In genomic region chr4:55363618-55364420, GRCh38 we compare ENCODE assay signal across 15 cellular contexts. TPM values are rescaled to one million over a fixed set of nuclear protein-coding genes. Genes with fewer than 3 reads are reported as not detected.
DNase-seq lines count a peak whose midpoint lies in the region; ATAC-seq and TF ChIP-seq lines count a peak whose summit lies in the region.
"Had no signal": no experiment of that assay in that cellular context is flagged by ENCODE, and none has a peak within 500 bp of the region (broad histone marks: within the 10 kb centered on the region; RNA-seq: fewer than 3 reads in every experiment).

No MANE protein-coding gene starts in this region.

- H3K27me3 Mint-ChIP-seq in CD4-positive, alpha-beta T cell, result no peaks in the 10 kb centered on the region
- H3K27me3 Mint-ChIP-seq: activated CD4-positive, alpha-beta memory T cell treated with anti-CD3 and anti-CD28 coated beads, Interleukin-2, amount 10 ng/mL, durations not matched to agents 7 days and 5 days; stimulated activated naive CD8-positive, alpha-beta T cell treated with anti-CD3 and anti-CD28 coated beads, Interleukin-15, Interleukin-2, amounts not matched to agents 100 ng/mL and 50 ng/mL, for 24 hours had no signal

- in situ Hi-C loops in Caki2 (cut with HindIII; ENCODE audit: low pct_unique_long_range_greater_than_20kb, low sequenced_read_pairs), result no loop called here

- H3K27ac ChIP-seq in caudate nucleus (ENCODE audit: low read depth, low read length) (peak overlapping the region; percentile 96), ascending aorta (no peak overlapping the region)
- no peak overlapping the region for H3K27ac ChIP-seq in CD4-positive, alpha-beta T cell (ENCODE audit: low read depth, low read length)

- no peak for ATAC-seq in GM21529 (IDR thresholded peaks at IDR 0.05; ENCODE audit: unreplicated experiment)
- ATAC-seq in CD4-positive, alpha-beta T cell (ENCODE audit: poor library complexity), result no peak

- CTCF ChIA-PET in CD4-positive, alpha-beta T cell (lab: Charles Lee), result interaction anchor here (0.9 kb wide), 1 partner anchor 9 kb away, joined by 3 read pairs; no protein-coding TSS in a partner anchor

- TF ChIP-seq CTCF in ascending aorta (IDR thresholded peaks at IDR 0.05), result no peak
- no peak for TF ChIP-seq CTCF in CD4-positive, alpha-beta T cell (IDR thresholded peaks at IDR 0.05)

- peaks cover 0 to 6% of the 10 kb centered on the region in 2 donors for H3K4me1 ChIP-seq in ascending aorta

- H3K4me1 Mint-ChIP-seq in CD4-positive, alpha-beta T cell (ENCODE audit: low read depth), result no peaks in the 10 kb centered on the region

- intact Hi-C loops in posterior cingulate gyrus (cut with DNase I) (loop anchor here (5.0 kb wide), 1 partner anchor 33 kb away; the partner anchor contains the start of gene TMEM165), ascending aorta (cut with DNase I) (no loop called here)
- intact Hi-C loops in CD4-positive, alpha-beta T cell (cut with DNase I, micrococcal nuclease), result no loop called here

- no peak overlapping the region for H3K27ac Mint-ChIP-seq in CD4-positive, alpha-beta T cell
- H3K27ac Mint-ChIP-seq: activated CD4-positive, alpha-beta memory T cell treated with anti-CD3 and anti-CD28 coated beads, Interleukin-2, amount 10 ng/mL, durations not matched to agents 7 days and 5 days; stimulated activated naive CD8-positive, alpha-beta T cell treated with anti-CD3 and anti-CD28 coated beads, Interleukin-15, Interleukin-2, amounts not matched to agents 100 ng/mL and 50 ng/mL, for 24 hours had no signal

- H3K4me3 ChIP-seq in ascending aorta, result no peak overlapping the region

- peak; percentile 49 for DNase-seq in Caki2 (ENCODE audit: low read depth)
- peak in 51 of 61 donors; percentile 3 to 84 (median 44) for DNase-seq in caudate nucleus (lab: John Stamatoyannopoulos, UW)
- peak; percentile 72 for DNase-seq in inferior parietal cortex (ENCODE audit: extremely low spot score)
- peak in 7 of 10 donors; percentile 55 to 94 (median 64) for DNase-seq in posterior cingulate gyrus
- DNase-seq in ascending aorta (ENCODE audit: low spot score in 2 of 2), result no peak
- DNase-seq in stimulated activated CD4-positive, alpha-beta T cell treated with anti-CD3 and anti-CD28 coated beads, Interleukin-12 subunit alpha, Interleukin-12 subunit beta, amount 100 ng/mL, for 4 hours, result no peak
- no peak for DNase-seq in CD4-positive, alpha-beta T cell
- DNase-seq: ACHN; activated CD4-positive, alpha-beta memory T cell treated with anti-CD3 and anti-CD28 coated beads, Interleukin-2, amount 10 ng/mL, durations not matched to agents 7 days and 5 days; EL; KG1; kidney; NCI-H82 had no signal

- no peaks in the 10 kb centered on the region for H3K9me3 ChIP-seq in ascending aorta
- H3K9me3 ChIP-seq in CD4-positive, alpha-beta T cell (ENCODE audit: control insufficient read depth, low read length), result no peaks in the 10 kb centered on the region

- no peaks in the 10 kb centered on the region for H3K9me3 Mint-ChIP-seq in CD4-positive, alpha-beta T cell
- H3K9me3 Mint-ChIP-seq: activated CD4-positive, alpha-beta memory T cell treated with anti-CD3 and anti-CD28 coated beads, Interleukin-2, amount 10 ng/mL, durations not matched to agents 7 days and 5 days; stimulated activated naive CD8-positive, alpha-beta T cell treated with anti-CD3 and anti-CD28 coated beads, Interleukin-15, Interleukin-2, amounts not matched to agents 100 ng/mL and 50 ng/mL, for 24 hours had no signal

- no peaks in the 10 kb centered on the region for H3K27me3 ChIP-seq in ascending aorta
- no peaks in the 10 kb centered on the region for H3K27me3 ChIP-seq in CD4-positive, alpha-beta T cell (ENCODE audit: control insufficient read depth, insufficient read depth, low read length)

- no peaks in the 10 kb centered on the region for H3K36me3 Mint-ChIP-seq in CD4-positive, alpha-beta T cell (ENCODE audit: low read depth)

- peaks cover 0 to 5% of the 10 kb centered on the region in 2 donors for H3K36me3 ChIP-seq in ascending aorta

- POLR2A ChIA-PET in CD4-positive, alpha-beta T cell (lab: Charles Lee), result no interaction called here

- H3K4me3 Mint-ChIP-seq in CD4-positive, alpha-beta T cell, result no peak overlapping the region
- H3K4me3 Mint-ChIP-seq: activated CD4-positive, alpha-beta memory T cell treated with anti-CD3 and anti-CD28 coated beads, Interleukin-2, amount 10 ng/mL, durations not matched to agents 7 days and 5 days; stimulated activated naive CD8-positive, alpha-beta T cell treated with anti-CD3 and anti-CD28 coated beads, Interleukin-15, Interleukin-2, amounts not matched to agents 100 ng/mL and 50 ng/mL, for 24 hours had no signal

RNA-seq across cellular contexts. Expression of gene SRD5A3, which starts 17.8 kb away (rescaled TPM):
- total RNA-seq in Caki2 (2014; rRNA removed; shearing (Covaris generic); ENCODE audit: low replicate concordance), result 12.7 and 14.8 TPM in 2 replicates
- total RNA-seq in ascending aorta, result 6.8 TPM
- total RNA-seq in CD4-positive, alpha-beta T cell, result 1 to 10 TPM; 2.1 to 2.2 TPM

RNA-seq across cellular contexts. Expression of gene TMEM165, which starts 31.9 kb away (rescaled TPM):
- total RNA-seq in Caki2 (2014; rRNA removed; shearing (Covaris generic); ENCODE audit: low replicate concordance), result 146 and 169 TPM in 2 replicates
- 178 TPM for total RNA-seq in ascending aorta
- 10 to 100 TPM; 44.8 to 46.0 TPM for total RNA-seq in CD4-positive, alpha-beta T cell

Comparison
In these comparisons a context has a peak if more than half of its experiments do, and no peak if none do; other contexts are left out.
1. DNase-seq: peak in Caki2 (single experiment), caudate nucleus (51 of 61), inferior parietal cortex (single experiment) and posterior cingulate gyrus (7 of 10); none in ascending aorta (0 of 2), stimulated activated CD4-positive, alpha-beta T cell treated with anti-CD3 and anti-CD28 coated beads, Interleukin-12 subunit alpha, Interleukin-12 subunit beta, amount 100 ng/mL, for 4 hours (single experiment) and CD4-positive, alpha-beta T cell (0 of 10).